7 cellular contexts compared by ENCODE assay signal in the genomic region with DNA sequence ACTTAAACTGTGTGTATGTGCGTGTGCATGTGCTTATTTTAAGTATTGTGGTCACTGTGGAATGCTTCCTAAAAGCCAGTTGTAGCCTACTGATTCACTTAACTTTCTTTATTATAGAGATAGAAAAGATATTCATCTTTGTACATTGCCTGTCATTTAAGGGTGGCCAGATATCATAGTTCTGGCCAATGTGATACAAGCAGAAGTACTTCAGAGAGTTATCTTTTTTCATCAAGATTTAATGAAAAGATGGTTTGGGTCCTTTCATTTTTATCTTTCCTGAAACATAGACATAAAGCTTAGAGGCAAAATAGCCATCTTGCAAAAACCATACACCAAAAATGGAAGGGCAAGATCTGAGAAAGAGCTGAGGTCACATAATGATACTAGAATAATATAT.
"Had no signal": no experiment of that assay in that cellular context is flagged by ENCODE, and none has a peak within 500 bp of the region (broad histone marks: within the 10 kb centered on the region; RNA-seq: fewer than 3 reads in every experiment).

No MANE protein-coding gene starts in this region.

- H3K4me3 ChIP-seq: GM12878 had no signal

- DNase-seq: GDM1, GF-D8 had no signal

- FAIRE-seq: GM12878, GM12891, GM12892, GM18507, GM19239 had no signal

- ATAC-seq: GM12878 had no signal
